Comparison of ENCODE assay signal across 12 cellular contexts in the genomic region with DNA sequence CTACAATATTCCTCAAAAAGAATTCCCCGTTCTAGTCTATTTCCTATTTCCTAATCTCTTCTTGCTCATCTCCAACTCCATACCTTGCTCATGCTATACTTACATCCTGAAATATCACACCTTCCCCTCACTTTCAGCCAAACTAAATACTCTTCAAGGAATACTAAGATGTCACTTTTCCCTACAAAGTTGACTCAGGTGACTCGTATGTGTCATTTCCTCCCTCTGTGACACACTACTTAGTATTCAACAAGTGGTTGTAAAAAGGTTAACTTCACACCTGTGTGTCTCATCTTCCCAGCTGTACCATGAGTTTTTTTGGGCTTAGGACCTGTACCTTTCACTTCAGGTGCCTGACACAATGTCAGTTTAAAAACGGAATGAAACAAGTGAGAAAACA.
DNase-seq lines count a peak whose midpoint lies in the region; ATAC-seq and TF ChIP-seq lines count a peak whose summit lies in the region.
"Had no signal": no experiment of that assay in that cellular context is flagged by ENCODE, and none has a peak within 500 bp of the region (broad histone marks: within the 10 kb centered on the region; RNA-seq: fewer than 3 reads in every experiment).

No MANE protein-coding gene starts in this region.

- H3K4me1 Mint-ChIP-seq in progenitor cell of endocrine pancreas (ENCODE audit: low read depth): peaks cover 8% of the 10 kb centered on the region
- H3K4me1 Mint-ChIP-seq: naive thymus-derived CD4-positive, alpha-beta T cell had no signal

- ATAC-seq in omental fat pad (ENCODE audit: low FRiP score): no peak
- ATAC-seq: naive thymus-derived CD4-positive, alpha-beta T cell; T-helper 17 cell had no signal

- no peaks in the 10 kb centered on the region for H3K27me3 Mint-ChIP-seq in progenitor cell of endocrine pancreas

- H3K4me3 ChIP-seq in HUES64 (ENCODE audit: low read length): no peak overlapping the region
- no peak overlapping the region for H3K4me3 ChIP-seq in dorsolateral prefrontal cortex

- intact Hi-C loops in dorsolateral prefrontal cortex (cut with DNase I): no loop called here

- no peaks in the 10 kb centered on the region for H3K9me3 Mint-ChIP-seq in progenitor cell of endocrine pancreas (ENCODE audit: low read depth)
- H3K9me3 Mint-ChIP-seq: naive thymus-derived CD4-positive, alpha-beta T cell had no signal

- peak overlapping the region; percentile 0 for H3K27ac Mint-ChIP-seq in progenitor cell of endocrine pancreas
- H3K27ac Mint-ChIP-seq: naive thymus-derived CD4-positive, alpha-beta T cell; T-helper 17 cell had no signal

- no peaks in the 10 kb centered on the region for H3K9me3 ChIP-seq in HUES64 (ENCODE audit: insufficient read depth, low read depth, low read length)

- H3K4me3 Mint-ChIP-seq in progenitor cell of endocrine pancreas (ENCODE audit: low read depth): no peak overlapping the region
- H3K4me3 Mint-ChIP-seq: naive thymus-derived CD4-positive, alpha-beta T cell; T-helper 17 cell had no signal

- peaks cover 17% of the 10 kb centered on the region for H3K36me3 Mint-ChIP-seq in progenitor cell of endocrine pancreas (ENCODE audit: insufficient read depth)

- peaks cover 47% of the 10 kb centered on the region for H3K4me1 ChIP-seq in HUES64 (ENCODE audit: insufficient read depth, low read length)

- H3K27ac ChIP-seq in HUES64 (ENCODE audit: low read depth, low read length) (peak overlapping the region; percentile 69; the same call in 1 of the 2 replicates), dorsolateral prefrontal cortex (peak overlapping the region; percentile 69 to 99 (median 92))

- no peak overlapping the region for H3K9ac ChIP-seq in HUES64 (ENCODE audit: low read depth, low read length)

- DNase-seq in DMS53 treated with DMSO at 0.1 percent for 48 hours (lab: John Stamatoyannopoulos, UW; ENCODE audit: unreplicated experiment) (peak; percentile 85), dorsolateral prefrontal cortex (no peak), progenitor cell of endocrine pancreas (ENCODE audit: low spot score, unreplicated experiment) (no peak), cerebellar cortex (ENCODE audit: low spot score) (no peak), omental fat pad (ENCODE audit: low spot score) (no peak), RPMI8226 (no peak)
- DNase-seq: amniotic stem cell; naive thymus-derived CD4-positive, alpha-beta T cell; NCI-H82; stimulated activated CD4-positive, alpha-beta T cell treated with anti-CD3 and anti-CD28 coated beads, Interleukin-15, amount 100 ng/mL, for 24 hours; T-helper 17 cell had no signal

- no peak for TF ChIP-seq CTCF in dorsolateral prefrontal cortex (IDR thresholded peaks at IDR 0.05 in 54 of 56, conservative IDR thresholded peaks at IDR 0.05 in 2 of 56; ENCODE audit: low read depth in 1 of 56, partially characterized antibody in 56 of 56)
- TF ChIP-seq CTCF in progenitor cell of endocrine pancreas (IDR thresholded peaks at IDR 0.05; ENCODE audit: unreplicated experiment): no peak
- TF ChIP-seq CTCF in omental fat pad (IDR thresholded peaks at IDR 0.05): no peak

- H3K27me3 ChIP-seq in HUES64 (ENCODE audit: insufficient read depth, low read length) (no peaks in the 10 kb centered on the region), dorsolateral prefrontal cortex (no peaks in the 10 kb centered on the region)

- H3K36me3 ChIP-seq in HUES64 (ENCODE audit: insufficient read depth, low read length): peaks cover 67% of the 10 kb centered on the region

- WGBS in HUES64: 79% methylated on average over 3 of the region's 3 CpGs
